Comparison of ENCODE assay signal across 1 cellular context in the genomic region with DNA sequence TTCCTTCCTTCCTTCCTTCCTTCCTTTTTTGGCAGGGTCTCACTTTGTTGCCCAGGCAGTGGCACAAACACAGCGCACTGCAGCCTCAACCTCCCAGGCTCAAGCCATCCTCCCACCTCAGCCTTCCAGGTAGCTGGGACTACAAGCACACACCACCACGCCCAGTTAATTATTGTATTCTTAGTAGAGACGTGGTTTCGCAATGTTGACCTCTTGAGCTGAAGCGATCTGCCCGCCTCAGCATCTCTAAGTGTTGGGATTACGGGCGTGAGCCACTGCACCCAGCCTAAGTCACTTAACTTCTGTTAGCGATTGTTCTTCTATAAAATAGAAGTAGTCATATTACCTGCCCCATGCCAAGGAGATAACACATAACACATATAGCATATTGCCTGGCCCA.
A peak's percentile ranks its signal among the peaks of the same experiment; 100 is the strongest.
TF ChIP-seq lines count a peak whose summit lies in the region.

No MANE protein-coding gene starts in this region.

TF ChIP-seq in IMR-90, 13 proteins besides CTCF, POLR2A, EP300 and RAD21:
- TF ChIP-seq RFX5 (IDR thresholded peaks at IDR 0.05; ENCODE audit: low read depth, low read length) (no peak), CEBPB (IDR thresholded peaks at IDR 0.05; ENCODE audit: low read depth, low read length) (peak; percentile 71), NFE2L2 (IDR thresholded peaks at IDR 0.05; ENCODE audit: low read depth, low read length) (no peak), MXI1 (IDR thresholded peaks at IDR 0.05; ENCODE audit: borderline replicate concordance, low read depth, low read length) (no peak)
- TF ChIP-seq, protein P1, sequence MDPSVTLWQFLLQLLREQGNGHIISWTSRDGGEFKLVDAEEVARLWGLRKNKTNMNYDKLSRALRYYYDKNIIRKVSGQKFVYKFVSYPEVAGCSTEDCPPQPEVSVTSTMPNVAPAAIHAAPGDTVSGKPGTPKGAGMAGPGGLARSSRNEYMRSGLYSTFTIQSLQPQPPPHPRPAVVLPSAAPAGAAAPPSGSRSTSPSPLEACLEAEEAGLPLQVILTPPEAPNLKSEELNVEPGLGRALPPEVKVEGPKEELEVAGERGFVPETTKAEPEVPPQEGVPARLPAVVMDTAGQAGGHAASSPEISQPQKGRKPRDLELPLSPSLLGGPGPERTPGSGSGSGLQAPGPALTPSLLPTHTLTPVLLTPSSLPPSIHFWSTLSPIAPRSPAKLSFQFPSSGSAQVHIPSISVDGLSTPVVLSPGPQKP (IDR thresholded peaks at IDR 0.05; ENCODE audit: borderline replicate concordance, low read depth, low read length): no peak
